ENCODE assay signal across 26 cellular contexts in genomic region chr15:83444936-83445335, GRCh38. TPM values are rescaled to one million over a fixed set of nuclear protein-coding genes. Genes with fewer than 3 reads are reported as not detected.
"Had no signal": no experiment of that assay in that cellular context is flagged by ENCODE, and none has a peak within 500 bp of the region (broad histone marks: within the 10 kb centered on the region; RNA-seq: fewer than 3 reads in every experiment).

No MANE protein-coding gene starts in this region.

- DNase-seq: activated CD4-positive, CD25-positive, alpha-beta regulatory T cell; activated CD8-positive, alpha-beta memory T cell treated with anti-CD3 and anti-CD28 coated beads, Interleukin-2, amount 50 U/mL, for 4 hours; activated CD8-positive, alpha-beta T cell treated with anti-CD3 and anti-CD28 coated beads for 36 hours; activated naive CD4-positive, alpha-beta T cell treated with anti-CD3 and anti-CD28 coated beads, Interleukin-2, amount 50 U/mL, for 16 hours; activated naive CD8-positive, alpha-beta T cell treated with anti-CD3 and anti-CD28 coated beads, Interleukin-2, amount 10 ng/mL, durations not matched to agents 7 days and 5 days; activated T-cell treated with anti-CD3 and anti-CD28 coated beads, Interleukin-2, amount 50 U/mL, for 72 hours; Karpas-422; MM.1S; NCI-H1105; NCI-H1436; NCI-H1694 treated with DMSO at 0.1 percent for 48 hours; NCI-H2029 treated with DMSO at 0.1 percent for 48 hours; NCI-H510A treated with DMSO at 0.1 percent for 48 hours; NCI-H69; NK-92 treated with Interleukin-12 subunit alpha and Interleukin-12 subunit beta, amount 100 ng/mL, for 24 hours; Peyer's patch; Right ventricle myocardium superior; SJCRH30; T-helper 2 cell; T1000 had no signal

- H3K4me3 Mint-ChIP-seq: activated CD8-positive, alpha-beta T cell treated with anti-CD3 and anti-CD28 coated beads for 36 hours; activated naive CD8-positive, alpha-beta T cell treated with anti-CD3 and anti-CD28 coated beads, Interleukin-2, amount 10 ng/mL, durations not matched to agents 7 days and 5 days; activated T-cell treated with anti-CD3 and anti-CD28 coated beads, Interleukin-2, amount 50 U/mL, for 72 hours; central memory CD8-positive, alpha-beta T cell had no signal

- H3K36me3 ChIP-seq: ascending aorta, Peyer's patch, SJCRH30 had no signal

- H3K27ac Mint-ChIP-seq: activated CD8-positive, alpha-beta T cell treated with anti-CD3 and anti-CD28 coated beads for 36 hours; activated naive CD8-positive, alpha-beta T cell treated with anti-CD3 and anti-CD28 coated beads, Interleukin-2, amount 10 ng/mL, durations not matched to agents 7 days and 5 days; activated T-cell treated with anti-CD3 and anti-CD28 coated beads, Interleukin-2, amount 50 U/mL, for 72 hours; brain had no signal

- ATAC-seq: activated CD8-positive, alpha-beta T cell treated with anti-CD3 and anti-CD28 coated beads for 36 hours; activated T-cell treated with anti-CD3 and anti-CD28 coated beads, Interleukin-2, amount 50 U/mL, for 72 hours; K562 had no signal

- H3K4me3 ChIP-seq: ascending aorta, K562, Peyer's patch, SJCRH30 had no signal

- H3K4me1 ChIP-seq: SJCRH30 had no signal

- H3K27ac ChIP-seq: ascending aorta, Peyer's patch, RWPE1, SJCRH30 had no signal

- H3K9me3 ChIP-seq: ascending aorta, Peyer's patch, SJCRH30 had no signal

- H3K36me3 Mint-ChIP-seq: activated naive CD8-positive, alpha-beta T cell treated with anti-CD3 and anti-CD28 coated beads, Interleukin-2, amount 10 ng/mL, durations not matched to agents 7 days and 5 days; brain had no signal

- H3K27me3 ChIP-seq: ascending aorta, Peyer's patch, SJCRH30 had no signal

- FAIRE-seq: K562, TTC549 had no signal

RNA-seq across cellular contexts. Expression of gene SH3GL3, which starts 2.2 kb away (rescaled TPM):
- total RNA-seq: activated CD8-positive, alpha-beta T cell treated with anti-CD3 and anti-CD28 coated beads for 36 hours; activated naive CD8-positive, alpha-beta T cell treated with anti-CD3 and anti-CD28 coated beads, Interleukin-2, amount 10 ng/mL, durations not matched to agents 7 days and 5 days; ascending aorta; Peyer's patch; Right ventricle myocardium superior; SJCRH30 had no signal
